8 cellular contexts compared by ENCODE assay signal in genomic region chr21:17819878-17820232, GRCh38. TPM values are rescaled to one million over a fixed set of nuclear protein-coding genes. Genes with fewer than 3 reads are reported as not detected.
DNase-seq lines count a peak whose midpoint lies in the region; ATAC-seq and TF ChIP-seq lines count a peak whose summit lies in the region.

No MANE protein-coding gene starts in this region.

- H3K27me3 Mint-ChIP-seq in naive thymus-derived CD4-positive, alpha-beta T cell, result no peaks in the 10 kb centered on the region

- DNase-seq in COLO668 (lab: John Stamatoyannopoulos, UW; ENCODE audit: unreplicated experiment) (peak; percentile 65), RWPE2 (ENCODE audit: low spot score) (no peak), globus pallidus (ENCODE audit: low spot score) (no peak), NCI-H524 treated with DMSO at 0.1 percent for 48 hours (lab: John Stamatoyannopoulos, UW) (no peak)
- DNase-seq in effector memory CD4-positive, alpha-beta T cell, result no peak
- no peak for DNase-seq in naive thymus-derived CD4-positive, alpha-beta T cell

- peaks cover 23% of the 10 kb centered on the region for H3K36me3 ChIP-seq in RWPE2 (ENCODE audit: low read depth)
- H3K36me3 ChIP-seq in effector memory CD4-positive, alpha-beta T cell (ENCODE audit: control insufficient read depth, insufficient read depth, low read length), result no peaks in the 10 kb centered on the region
- H3K36me3 ChIP-seq in naive thymus-derived CD4-positive, alpha-beta T cell (ENCODE audit: control insufficient read depth in 2 of 3, insufficient read depth in 3 of 3, low read length in 3 of 3), result peaks cover 0 to 6% (median 0%) of the 10 kb centered on the region in 3 experiments

- H3K4me1 Mint-ChIP-seq in naive thymus-derived CD4-positive, alpha-beta T cell, result peaks cover 25 to 57% (median 45%) of the 10 kb centered on the region in 7 donors

- peak overlapping the region; percentile 96 to 100 (median 100) for H3K27ac Mint-ChIP-seq in naive thymus-derived CD4-positive, alpha-beta T cell

- ATAC-seq in GM19328 (IDR thresholded peaks at IDR 0.05; ENCODE audit: unreplicated experiment) (peak; percentile 58), HG03196 (IDR thresholded peaks at IDR 0.05; ENCODE audit: unreplicated experiment) (peak; percentile 65), RWPE2 (ENCODE audit: low read depth) (peak; percentile 20; the same call in 2 of the 3 replicates)
- peak; percentile 65 for ATAC-seq in naive thymus-derived CD4-positive, alpha-beta T cell

- no peak for TF ChIP-seq CTCF in RWPE2 (IDR thresholded peaks at IDR 0.05; ENCODE audit: poor library complexity, severe bottlenecking)

- no peaks in the 10 kb centered on the region for H3K27me3 ChIP-seq in RWPE2 (ENCODE audit: insufficient read depth, poor library complexity, severe bottlenecking)
- H3K27me3 ChIP-seq in effector memory CD4-positive, alpha-beta T cell (replicated peaks; ENCODE audit: control insufficient read depth, insufficient read depth, low read length, poor library complexity, severe bottlenecking), result no peaks in the 10 kb centered on the region
- H3K27me3 ChIP-seq in naive thymus-derived CD4-positive, alpha-beta T cell (ENCODE audit: control insufficient read depth in 2 of 2, insufficient read depth in 2 of 2, low read length in 2 of 2), result no peaks in the 10 kb centered on the region

- peaks cover 0 to 7% (median 0%) of the 10 kb centered on the region in 11 donors for H3K9me3 Mint-ChIP-seq in naive thymus-derived CD4-positive, alpha-beta T cell

- H3K27ac ChIP-seq in RWPE2 (ENCODE audit: poor library complexity, severe bottlenecking), result peak overlapping the region; percentile 45
- H3K27ac ChIP-seq in effector memory CD4-positive, alpha-beta T cell (ENCODE audit: insufficient read depth, low read length, poor library complexity, severe bottlenecking), result peak overlapping the region; percentile 94
- H3K27ac ChIP-seq in naive thymus-derived CD4-positive, alpha-beta T cell (ENCODE audit: low read depth, low read length), result peak overlapping the region; percentile 89

- H3K36me3 Mint-ChIP-seq in naive thymus-derived CD4-positive, alpha-beta T cell, result peaks cover 0 to 27% (median 4%) of the 10 kb centered on the region in 5 donors

- intact Hi-C loops in naive thymus-derived CD4-positive, alpha-beta T cell (cut with micrococcal nuclease), result loop anchor here (1.0 to 2.0 kb wide), 13 partner anchors 15 to 307 kb away; partner anchors contain the start of genes BTG3 (in 1 of the 2) and CXADR (in 1 of the 2)

- H3K4me3 Mint-ChIP-seq in naive thymus-derived CD4-positive, alpha-beta T cell, result peak overlapping the region; percentile 93 to 100 (median 97)

- peaks cover 11% of the 10 kb centered on the region for H3K4me1 ChIP-seq in RWPE2 (ENCODE audit: insufficient read depth, poor library complexity, severe bottlenecking)
- peaks cover 21% of the 10 kb centered on the region for H3K4me1 ChIP-seq in effector memory CD4-positive, alpha-beta T cell (ENCODE audit: control insufficient read depth, insufficient read depth, low read length, poor library complexity, severe bottlenecking)
- peaks cover 20 to 29% of the 10 kb centered on the region in 2 donors for H3K4me1 ChIP-seq in naive thymus-derived CD4-positive, alpha-beta T cell (ENCODE audit: control insufficient read depth in 2 of 2, insufficient read depth in 2 of 2, low read length in 2 of 2)

- POLR2A ChIA-PET in naive thymus-derived CD4-positive, alpha-beta T cell (lab: Charles Lee), result interaction anchor here (1.0 to 5.9 kb wide), 11 partner anchors 12 to 206 kb away, joined by 3 to 148 read pairs (median 8); no protein-coding TSS in a partner anchor

- CTCF ChIA-PET in naive thymus-derived CD4-positive, alpha-beta T cell (lab: Charles Lee), result interaction anchor here (0.7 to 1.0 kb wide), 2 partner anchors 50 to 80 kb away, joined by 4 read pairs; no protein-coding TSS in a partner anchor

- peak overlapping the region; percentile 74 for H3K4me3 ChIP-seq in RWPE2 (ENCODE audit: severe bottlenecking)
- H3K4me3 ChIP-seq in effector memory CD4-positive, alpha-beta T cell (ENCODE audit: insufficient read depth, low read depth, low read length, poor library complexity, severe bottlenecking), result peak overlapping the region; percentile 98
- H3K4me3 ChIP-seq in naive thymus-derived CD4-positive, alpha-beta T cell (ENCODE audit: low read length), result peak overlapping the region; percentile 71

- no peaks in the 10 kb centered on the region for H3K9me3 ChIP-seq in RWPE2 (ENCODE audit: severe bottlenecking)
- no peaks in the 10 kb centered on the region for H3K9me3 ChIP-seq in effector memory CD4-positive, alpha-beta T cell (ENCODE audit: control insufficient read depth, low read length)
- no peaks in the 10 kb centered on the region for H3K9me3 ChIP-seq in naive thymus-derived CD4-positive, alpha-beta T cell (ENCODE audit: control insufficient read depth in 2 of 3, low read length in 3 of 3)

RNA-seq across cellular contexts. Expression of gene C21orf91, which starts 0.7 kb away (rescaled TPM):
- 10 to 100 TPM; 26.0 to 59.8 (median 57.7) TPM for total RNA-seq in naive thymus-derived CD4-positive, alpha-beta T cell
- 10 to 100 TPM; 34.6 to 40.8 TPM for polyA plus RNA-seq in naive thymus-derived CD4-positive, alpha-beta T cell
